11 cellular contexts compared by ENCODE assay signal in genomic region chr2:159557437-159558034, GRCh38. TPM values are rescaled to one million over a fixed set of nuclear protein-coding genes. Genes with fewer than 3 reads are reported as not detected.
A peak's percentile ranks its signal among the peaks of the same experiment; 100 is the strongest.
DNase-seq lines count a peak whose midpoint lies in the region; ATAC-seq and TF ChIP-seq lines count a peak whose summit lies in the region.
"Had no signal": no experiment of that assay in that cellular context is flagged by ENCODE, and none has a peak within 500 bp of the region (broad histone marks: within the 10 kb centered on the region; RNA-seq: fewer than 3 reads in every experiment).

No MANE protein-coding gene starts in this region.

- H3K4me3 ChIP-seq in neural progenitor cell: no peak overlapping the region
- H3K4me3 ChIP-seq in HAP-1: no peak overlapping the region
- no peak overlapping the region for H3K4me3 ChIP-seq in ascending aorta

- no peaks in the 10 kb centered on the region for H3K9me3 ChIP-seq in neural progenitor cell (ENCODE audit: low read depth)
- H3K9me3 ChIP-seq in HAP-1: peaks cover 4% of the 10 kb centered on the region; the same call in 1 of the 2 replicates
- H3K9me3 ChIP-seq in ascending aorta: no peaks in the 10 kb centered on the region

- H3K36me3 Mint-ChIP-seq in neural progenitor cell: peaks cover 9% of the 10 kb centered on the region
- H3K36me3 Mint-ChIP-seq in activated T-helper 2 cell treated with anti-CD3 and anti-CD28 coated beads, Interferon-gamma antibody, Interleukin-2, Interleukin-4, amounts not matched to agents 10 μg/mL and 5 μg/mL and 100 μg/mL, durations not matched to agents 14 hours and 24 hours and 36 hours (ENCODE audit: low read depth): no peaks in the 10 kb centered on the region

- H4K20me1 ChIP-seq in neural progenitor cell (ENCODE audit: low read depth): peaks cover 14% of the 10 kb centered on the region

- H3K9ac ChIP-seq in neural progenitor cell: no peak overlapping the region

- intact Hi-C loops in activated T-helper 2 cell treated with anti-CD3 and anti-CD28 coated beads, Interferon-gamma antibody, Interleukin-2, Interleukin-4, amounts not matched to agents 10 μg/mL and 5 μg/mL and 100 μg/mL, durations not matched to agents 14 hours and 24 hours and 36 hours (cut with micrococcal nuclease): no loop called here
- intact Hi-C loops in ascending aorta (cut with DNase I): no loop called here

- H3K9me3 Mint-ChIP-seq in neural progenitor cell: no peaks in the 10 kb centered on the region
- H3K9me3 Mint-ChIP-seq in activated T-helper 2 cell treated with anti-CD3 and anti-CD28 coated beads, Interferon-gamma antibody, Interleukin-2, Interleukin-4, amounts not matched to agents 10 μg/mL and 5 μg/mL and 100 μg/mL, durations not matched to agents 14 hours and 24 hours and 36 hours: no peaks in the 10 kb centered on the region
- H3K9me3 Mint-ChIP-seq: nephron; stimulated activated naive CD8-positive, alpha-beta T cell treated with anti-CD3 and anti-CD28 coated beads, Interleukin-15, amount 100 ng/mL, for 72 hours; T-helper 2 cell treated with Interferon-gamma antibody and Interleukin-4, amounts not matched to agents 5 μg/mL and 100 μg/mL, for 36 hours had no signal

- DNase-seq in NCI-H69 (lab: John Stamatoyannopoulos, UW) (peak; percentile 13), neural progenitor cell (ENCODE audit: low spot score) (peak; percentile 40), HAP-1 (ENCODE audit: low spot score in 2 of 2) (no peak), ascending aorta (ENCODE audit: low spot score in 2 of 2) (no peak)
- no peak for DNase-seq in activated T-helper 2 cell treated with anti-CD3 and anti-CD28 coated beads, Interferon-gamma antibody, Interleukin-2, Interleukin-4, amounts not matched to agents 10 μg/mL and 5 μg/mL and 100 μg/mL, durations not matched to agents 14 hours and 24 hours and 36 hours (ENCODE audit: low spot score)
- DNase-seq: stimulated activated naive CD8-positive, alpha-beta T cell treated with anti-CD3 and anti-CD28 coated beads, Interleukin-15, amount 100 ng/mL, for 72 hours had no signal

- no peaks in the 10 kb centered on the region for H3K36me3 ChIP-seq in neural progenitor cell
- no peaks in the 10 kb centered on the region for H3K36me3 ChIP-seq in HAP-1 (replicated peaks)
- H3K36me3 ChIP-seq in ascending aorta: no peaks in the 10 kb centered on the region

- H2AFZ ChIP-seq in neural progenitor cell (replicated peaks): no peak overlapping the region

- H3K27ac ChIP-seq in neural progenitor cell (peak overlapping the region; percentile 10), ascending aorta (no peak overlapping the region)

- H3K79me2 ChIP-seq in neural progenitor cell (ENCODE audit: low read depth): peaks cover 73% of the 10 kb centered on the region

- H3K4me1 Mint-ChIP-seq in neural progenitor cell: no peaks in the 10 kb centered on the region
- no peaks in the 10 kb centered on the region for H3K4me1 Mint-ChIP-seq in activated T-helper 2 cell treated with anti-CD3 and anti-CD28 coated beads, Interferon-gamma antibody, Interleukin-2, Interleukin-4, amounts not matched to agents 10 μg/mL and 5 μg/mL and 100 μg/mL, durations not matched to agents 14 hours and 24 hours and 36 hours (ENCODE audit: low read depth)
- H3K4me1 Mint-ChIP-seq: nephron; stimulated activated naive CD8-positive, alpha-beta T cell treated with anti-CD3 and anti-CD28 coated beads, Interleukin-15, amount 100 ng/mL, for 72 hours had no signal

- H3K27ac Mint-ChIP-seq in neural progenitor cell: no peak overlapping the region
- H3K27ac Mint-ChIP-seq in activated T-helper 2 cell treated with anti-CD3 and anti-CD28 coated beads, Interferon-gamma antibody, Interleukin-2, Interleukin-4, amounts not matched to agents 10 μg/mL and 5 μg/mL and 100 μg/mL, durations not matched to agents 14 hours and 24 hours and 36 hours: no peak overlapping the region
- H3K27ac Mint-ChIP-seq: nephron; T-helper 2 cell treated with Interferon-gamma antibody and Interleukin-4, amounts not matched to agents 5 μg/mL and 100 μg/mL, for 36 hours had no signal

- H3K27me3 ChIP-seq in neural progenitor cell (no peaks in the 10 kb centered on the region), HAP-1 (ENCODE audit: low read depth) (no peaks in the 10 kb centered on the region), ascending aorta (no peaks in the 10 kb centered on the region)

- in situ Hi-C loops in HAP-1 (cut with MboI; ENCODE audit: low sequenced_read_pairs): no loop called here

- H3K4me2 ChIP-seq in neural progenitor cell: no peak overlapping the region

- TF ChIP-seq CTCF in GM12872 (IDR thresholded peaks at IDR 0.05; ENCODE audit: insufficient read depth, low read depth, low read length) (peak; percentile 36; the same call in 2 of the 3 replicates), neural progenitor cell (IDR thresholded peaks at IDR 0.05) (peak; percentile 49), ascending aorta (IDR thresholded peaks at IDR 0.05) (no peak)

- no peak overlapping the region for H3K4me3 Mint-ChIP-seq in neural progenitor cell
- H3K4me3 Mint-ChIP-seq in activated T-helper 2 cell treated with anti-CD3 and anti-CD28 coated beads, Interferon-gamma antibody, Interleukin-2, Interleukin-4, amounts not matched to agents 10 μg/mL and 5 μg/mL and 100 μg/mL, durations not matched to agents 14 hours and 24 hours and 36 hours (ENCODE audit: low read depth): no peak overlapping the region
- H3K4me3 Mint-ChIP-seq: nephron; stimulated activated naive CD8-positive, alpha-beta T cell treated with anti-CD3 and anti-CD28 coated beads, Interleukin-15, amount 100 ng/mL, for 72 hours; T-helper 2 cell treated with Interferon-gamma antibody and Interleukin-4, amounts not matched to agents 5 μg/mL and 100 μg/mL, for 36 hours had no signal

- H3K4me1 ChIP-seq in neural progenitor cell (no peaks in the 10 kb centered on the region), HAP-1 (peaks cover 22% of the 10 kb centered on the region), ascending aorta (no peaks in the 10 kb centered on the region)

- ATAC-seq in esophagus mucosa: peak; percentile 57
- no peak for ATAC-seq in GM21423 (IDR thresholded peaks at IDR 0.05; ENCODE audit: unreplicated experiment)
- ATAC-seq: stimulated activated naive CD8-positive, alpha-beta T cell treated with anti-CD3 and anti-CD28 coated beads, Interleukin-15, amount 100 ng/mL, for 72 hours had no signal

- peaks cover 2% of the 10 kb centered on the region for H3K27me3 Mint-ChIP-seq in neural progenitor cell (ENCODE audit: insufficient read depth, low read depth)
- no peaks in the 10 kb centered on the region for H3K27me3 Mint-ChIP-seq in activated T-helper 2 cell treated with anti-CD3 and anti-CD28 coated beads, Interferon-gamma antibody, Interleukin-2, Interleukin-4, amounts not matched to agents 10 μg/mL and 5 μg/mL and 100 μg/mL, durations not matched to agents 14 hours and 24 hours and 36 hours (ENCODE audit: low read depth)
- H3K27me3 Mint-ChIP-seq: stimulated activated naive CD8-positive, alpha-beta T cell treated with anti-CD3 and anti-CD28 coated beads, Interleukin-15, amount 100 ng/mL, for 72 hours had no signal

- peaks cover 3% of the 10 kb centered on the region for H3F3A ChIP-seq in neural progenitor cell (ENCODE audit: low read depth)

RNA-seq across cellular contexts. Expression of gene BAZ2B, which starts 58.8 kb away (rescaled TPM):
- total RNA-seq in esophagus mucosa (41.4 TPM), neural progenitor cell (ENCODE audit: low replicate concordance) (57.3 and 101 TPM in 2 replicates), ascending aorta (30.8 TPM)
- total RNA-seq in activated T-helper 2 cell treated with anti-CD3 and anti-CD28 coated beads, Interferon-gamma antibody, Interleukin-2, Interleukin-4, amounts not matched to agents 10 μg/mL and 5 μg/mL and 100 μg/mL, durations not matched to agents 14 hours and 24 hours and 36 hours: 6.4 and 6.5 TPM in 2 replicates

Comparison
In these comparisons a context has a peak if more than half of its experiments do, and no peak if none do; other contexts are left out.
1. CTCF ChIP-seq: peak in GM12872 (single experiment) and neural progenitor cell (single experiment); none in ascending aorta (0 of 3).
2. DNase-seq: peak in NCI-H69 (single experiment) and neural progenitor cell (single experiment); none in activated T-helper 2 cell treated with anti-CD3 and anti-CD28 coated beads, Interferon-gamma antibody, Interleukin-2, Interleukin-4, amounts not matched to agents 10 μg/mL and 5 μg/mL and 100 μg/mL, durations not matched to agents 14 hours and 24 hours and 36 hours (single experiment), HAP-1 (0 of 2) and ascending aorta (0 of 2).